In the genomic region with DNA sequence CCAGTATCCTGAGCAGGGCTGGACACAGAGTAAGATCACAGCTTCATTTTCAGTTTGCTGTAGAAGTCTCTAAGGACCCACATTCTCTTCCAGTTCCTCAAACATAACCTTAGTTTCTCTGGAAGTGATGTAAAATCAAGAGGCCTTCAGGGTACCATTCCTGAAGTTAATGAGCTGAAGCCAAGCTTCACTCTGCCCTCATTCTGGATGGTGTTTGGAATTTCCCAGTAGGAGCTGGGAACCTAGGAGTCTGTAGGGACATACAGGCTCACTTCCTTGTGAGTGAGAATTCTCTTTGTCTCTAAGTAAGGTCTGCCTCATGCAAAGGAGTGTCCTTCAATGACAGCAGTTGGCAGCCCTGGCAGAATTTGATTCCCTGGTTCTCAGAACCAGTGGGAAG, we compare ENCODE assay signal across 17 cellular contexts.
"Had no signal": no experiment of that assay in that cellular context is flagged by ENCODE, and none has a peak within 500 bp of the region (broad histone marks: within the 10 kb centered on the region; RNA-seq: fewer than 3 reads in every experiment).

No MANE protein-coding gene starts in this region.

- ATAC-seq: foreskin keratinocyte; left cardiac atrium; left ventricle myocardium superior; naive thymus-derived CD4-positive, alpha-beta T cell; right lobe of liver; stimulated activated effector memory CD8-positive, alpha-beta T cell treated with anti-CD3 and anti-CD28 coated beads, Interleukin-12 subunit alpha, Interleukin-12 subunit beta, amount 100 ng/mL, for 72 hours; stimulated activated naive CD8-positive, alpha-beta T cell treated with anti-CD3 and anti-CD28 coated beads, Interleukin-15, Interleukin-2, amounts not matched to agents 100 U/mL and 50 U/mL, for 24 hours had no signal

- FAIRE-seq: colon had no signal

- DNase-seq: dermis blood vessel endothelial cell; erythroblast; foreskin keratinocyte; head of caudate nucleus; left cardiac atrium; left ventricle myocardium superior; naive thymus-derived CD4-positive, alpha-beta T cell; nephron progenitor cell; retina; right lobe of liver; stimulated activated CD4-positive, alpha-beta T cell treated with anti-CD3 and anti-CD28 coated beads, Interleukin-4, amount 100 ng/mL, for 1 hour; stimulated activated CD8-positive, alpha-beta memory T cell treated with anti-CD3 and anti-CD28 coated beads, Interleukin-4, amount 100 ng/mL, for 48 hours; stimulated activated naive CD8-positive, alpha-beta T cell treated with anti-CD3 and anti-CD28 coated beads, Interleukin-15, Interleukin-2, amounts not matched to agents 100 U/mL and 50 U/mL, for 24 hours; thyroid gland; upper lobe of left lung had no signal
